ENCODE assay signal across 8 cellular contexts in the genomic region with DNA sequence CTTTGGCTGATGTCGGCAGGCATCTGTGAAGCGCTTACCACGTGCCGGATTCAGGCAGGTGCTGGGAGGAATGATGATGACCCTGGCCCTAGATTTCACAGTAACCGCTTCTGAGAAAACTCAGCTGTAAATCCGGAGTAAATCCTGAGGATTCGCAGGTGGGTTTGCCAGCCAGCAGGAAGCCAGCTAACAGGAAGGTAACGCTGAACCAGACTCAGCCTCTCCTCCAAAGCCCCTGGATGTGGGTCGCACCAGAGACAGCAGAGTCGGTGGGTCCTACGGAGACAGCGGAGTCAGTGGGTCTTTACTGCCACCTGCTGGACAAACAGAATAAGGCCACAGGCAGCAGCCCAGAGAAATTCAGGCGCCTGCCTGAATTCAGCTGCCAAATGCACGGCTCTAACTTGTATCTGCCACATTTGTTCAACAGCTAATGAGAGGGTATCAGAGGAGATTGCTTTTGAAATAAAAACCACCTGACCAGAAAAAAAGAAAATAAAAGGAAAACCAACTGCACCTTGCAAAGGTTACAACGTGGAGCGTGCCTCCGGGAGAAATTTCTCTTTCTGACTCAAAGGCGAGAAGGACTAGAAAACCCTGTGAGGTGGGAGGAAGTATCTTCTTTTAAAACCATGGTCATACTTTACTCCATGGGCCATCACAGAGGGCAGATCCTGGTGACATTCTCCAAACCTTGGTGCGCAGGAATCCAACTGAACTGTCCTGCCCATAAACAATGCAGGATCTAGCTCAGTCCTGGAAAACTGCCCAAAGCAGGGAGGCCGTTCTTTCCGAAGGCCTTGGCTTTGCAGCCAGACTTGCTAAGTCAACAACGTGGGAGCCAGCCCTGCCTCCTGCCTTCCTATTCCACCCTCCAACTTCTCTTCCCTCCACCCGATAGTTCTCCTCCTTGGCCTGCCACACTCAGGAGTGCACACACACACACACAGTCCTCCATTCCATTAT. TPM values are rescaled to one million over a fixed set of nuclear protein-coding genes. Genes with fewer than 3 reads are reported as not detected.
DNase-seq lines count a peak whose midpoint lies in the region; ATAC-seq, FAIRE-seq and TF ChIP-seq lines count a peak whose summit lies in the region.

No MANE protein-coding gene starts in this region.

- no peak overlapping the region for H3K4me3 ChIP-seq in kidney epithelial cell (ENCODE audit: low read depth, low read length)

- peaks cover 4% of the 10 kb centered on the region for H3K27me3 ChIP-seq in kidney epithelial cell (ENCODE audit: control insufficient read depth, insufficient read depth, low read length)

- DNase-seq in 8988T (peak; percentile 45), GM18507 (ENCODE audit: extremely low spot score, insufficient read length, low read depth) (peak; percentile 66), NCI-H2227 treated with DMSO at 0.1 percent for 48 hours (lab: John Stamatoyannopoulos, UW) (peak; percentile 58), cerebellar nuclear complex (lab: John Stamatoyannopoulos, UW) (peak; percentile 24 to 81), kidney epithelial cell (ENCODE audit: low read depth) (no peak)
- peak; percentile 75 for DNase-seq in stimulated activated CD4-positive, alpha-beta T cell treated with anti-CD3 and anti-CD28 coated beads, Interleukin-15, amount 100 ng/mL, for 24 hours

- ATAC-seq in activated CD4-positive, CD25-positive, alpha-beta regulatory T cell treated with anti-CD3 and anti-CD28 coated beads, Interleukin-2, amount 50 U/mL, for 24 hours, result peak; percentile 76 to 84
- no peak for ATAC-seq in HG03460 (IDR thresholded peaks at IDR 0.05; ENCODE audit: unreplicated experiment)

- peak; percentile 82 for FAIRE-seq in GM18507 (lab: Jason Lieb, UNC)

- no peaks in the 10 kb centered on the region for H3K36me3 ChIP-seq in kidney epithelial cell (ENCODE audit: control insufficient read depth, insufficient read depth, low read length)

- peak; percentile 87 for TF ChIP-seq CTCF in kidney epithelial cell (IDR thresholded peaks at IDR 0.05; ENCODE audit: insufficient read depth, low read length, poor library complexity, severe bottlenecking)

RNA-seq across cellular contexts. Expression of a gene that starts 16.3 kb away (rescaled TPM):
- total RNA-seq in kidney epithelial cell, result 78.2 and 88.8 TPM in 2 replicates

RNA-seq across cellular contexts. Expression of a gene that starts 58.8 kb away (rescaled TPM):
- 34.6 and 36.7 TPM in 2 replicates for total RNA-seq in kidney epithelial cell
